Comparison of ENCODE assay signal across 12 cellular contexts in the genomic region with DNA sequence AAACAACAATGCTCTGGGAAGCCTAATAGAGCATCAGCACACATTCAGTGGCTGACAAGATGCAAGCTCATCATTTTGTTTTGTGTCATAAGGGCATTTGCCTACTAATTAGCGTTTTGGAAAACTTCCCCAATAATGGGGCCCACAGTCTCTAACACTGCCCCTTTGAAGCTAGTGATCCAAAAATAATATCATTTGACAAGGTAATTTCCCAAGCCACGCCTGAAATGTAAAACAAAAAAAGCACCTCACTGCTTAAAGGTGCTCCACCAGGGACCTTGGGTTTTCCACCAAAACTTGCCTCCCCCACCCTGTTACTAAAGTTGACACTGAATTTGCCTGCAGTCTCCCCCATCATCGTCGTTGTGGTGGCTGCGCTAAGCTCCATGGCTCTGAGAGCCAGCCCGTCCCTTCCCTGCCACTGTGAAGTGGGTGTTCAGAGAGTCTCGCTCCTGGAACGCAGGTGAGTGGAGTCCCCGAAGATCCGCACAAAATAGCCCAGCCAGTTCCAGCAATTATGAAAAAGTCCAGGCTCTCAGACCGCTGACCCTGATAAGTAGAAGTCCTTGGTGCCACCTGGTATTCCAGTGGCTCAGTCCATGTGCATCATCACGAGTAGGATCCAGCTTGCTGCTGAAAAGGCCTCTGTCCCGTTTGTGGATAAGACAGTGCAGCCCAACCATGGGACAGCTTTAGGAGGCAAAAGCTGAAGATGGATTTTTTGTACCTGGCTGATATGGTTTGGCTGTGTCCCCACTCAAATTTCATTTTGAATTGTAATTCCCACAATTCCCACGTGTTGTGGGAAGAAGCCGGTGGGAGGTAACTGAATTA. TPM values are rescaled to one million over a fixed set of nuclear protein-coding genes. Genes with fewer than 3 reads are reported as not detected.
DNase-seq lines count a peak whose midpoint lies in the region; ATAC-seq and TF ChIP-seq lines count a peak whose summit lies in the region.
"Had no signal": no experiment of that assay in that cellular context is flagged by ENCODE, and none has a peak within 500 bp of the region (broad histone marks: within the 10 kb centered on the region; RNA-seq: fewer than 3 reads in every experiment).

No MANE protein-coding gene starts in this region.

- BruUV-seq in PC-9 (replicated peaks; lab: Mats Ljungman, UMichigan) = no TSS peak

- peaks cover 5% of the 10 kb centered on the region; the same call in 1 of the 2 replicates for H3K79me2 ChIP-seq in PC-9 (ENCODE audit: low read depth)

- no peaks in the 10 kb centered on the region for H3K4me1 ChIP-seq in PC-9 (replicated peaks; ENCODE audit: insufficient read depth)

- H3K27me3 ChIP-seq in PC-9 (ENCODE audit: insufficient read depth, low read depth) = no peaks in the 10 kb centered on the region
- H3K27me3 ChIP-seq: ovary had no signal

- H3K36me3 ChIP-seq in PC-9 (ENCODE audit: low read depth) = no peaks in the 10 kb centered on the region
- H3K36me3 ChIP-seq: ovary had no signal

- H4K20me1 ChIP-seq in PC-9 (ENCODE audit: insufficient read depth) = peaks cover 7% of the 10 kb centered on the region; the same call in 1 of the 2 replicates

- no peaks in the 10 kb centered on the region for H3K9me3 ChIP-seq in PC-9 (ENCODE audit: insufficient read depth, low read depth)
- H3K9me3 ChIP-seq: ovary had no signal

- peaks cover 48% of the 10 kb centered on the region for H3K4me1 Mint-ChIP-seq in activated naive CD8-positive, alpha-beta T cell treated with anti-CD3 and anti-CD28 coated beads, Interleukin-2, amount 50 U/mL, for 24 hours

- TF ChIP-seq CTCF in GM13976 (IDR thresholded peaks at IDR 0.05; ENCODE audit: borderline replicate concordance, control extremely low read depth, extremely low read depth, insufficient read depth, missing control alignments) = no peak
- TF ChIP-seq CTCF in PC-9 (conservative IDR thresholded peaks at IDR 0.05) = no peak

- intact Hi-C loops in PC-9 (cut with micrococcal nuclease; ENCODE audit: unreplicated experiment) = no loop called here

- no peaks in the 10 kb centered on the region for H3K9me2 ChIP-seq in PC-9 (ENCODE audit: insufficient read depth)

- no peak overlapping the region for H2AFZ ChIP-seq in PC-9

- no peak overlapping the region for H3K27ac ChIP-seq in PC-9
- H3K27ac ChIP-seq: coronary artery, KMS-11, ovary had no signal

- 0 out of 2 replicates have a peak, but pooled peaks cover under 1% of the 10 kb centered on the region for H3F3A ChIP-seq in PC-9 (ENCODE audit: insufficient read depth, low read depth)

- POLR2A ChIA-PET in PC-9 (lab: Charles Lee; ENCODE audit: unreplicated experiment) = interaction anchor here (0.5 kb wide), 1 partner anchor 8 kb away, joined by 4 read pairs; no protein-coding TSS in a partner anchor

- H3K27ac Mint-ChIP-seq in activated naive CD8-positive, alpha-beta T cell treated with anti-CD3 and anti-CD28 coated beads, Interleukin-2, amount 50 U/mL, for 24 hours = peak overlapping the region; percentile 67

- H3K4me3 ChIP-seq in PC-9 = no peak overlapping the region
- H3K4me3 ChIP-seq: coronary artery, ovary had no signal

- DNase-seq in GM13976 (ENCODE audit: low spot score) (peak; percentile 33), PC-9 (no peak), NCI-H2196 (lab: John Stamatoyannopoulos, UW; ENCODE audit: unreplicated experiment) (no peak), amygdala (lab: John Stamatoyannopoulos, UW) (no peak), G401 (ENCODE audit: low spot score) (no peak)
- DNase-seq in activated naive CD8-positive, alpha-beta T cell treated with anti-CD3 and anti-CD28 coated beads, Interleukin-2, amount 50 U/mL, for 24 hours = peak; percentile 3
- DNase-seq: DND-41, ovary had no signal

- ATAC-seq in GM19438 (IDR thresholded peaks at IDR 0.05; ENCODE audit: low read depth, unreplicated experiment) (peak; percentile 30), HG03025 (IDR thresholded peaks at IDR 0.05; ENCODE audit: low FRiP score, unreplicated experiment) (peak; percentile 43)
- ATAC-seq in activated naive CD8-positive, alpha-beta T cell treated with anti-CD3 and anti-CD28 coated beads, Interleukin-2, amount 50 U/mL, for 24 hours = no peak

- H3K9me3 Mint-ChIP-seq in activated naive CD8-positive, alpha-beta T cell treated with anti-CD3 and anti-CD28 coated beads, Interleukin-2, amount 50 U/mL, for 24 hours = no peaks in the 10 kb centered on the region

- CTCF ChIA-PET in PC-9 (lab: Charles Lee) = interaction anchor here (0.7 kb wide), 1 partner anchor 538 kb away, joined by 3 read pairs; no protein-coding TSS in a partner anchor

- H3K36me3 Mint-ChIP-seq in activated naive CD8-positive, alpha-beta T cell treated with anti-CD3 and anti-CD28 coated beads, Interleukin-2, amount 50 U/mL, for 24 hours (ENCODE audit: low read depth) = peaks cover 13% of the 10 kb centered on the region

- H3K4me2 ChIP-seq in PC-9 = no peak overlapping the region
- H3K4me2 ChIP-seq: KMS-11 had no signal

- H3K27me3 Mint-ChIP-seq in activated naive CD8-positive, alpha-beta T cell treated with anti-CD3 and anti-CD28 coated beads, Interleukin-2, amount 50 U/mL, for 24 hours = no peaks in the 10 kb centered on the region

- peak overlapping the region; percentile 40 for H3K4me3 Mint-ChIP-seq in activated naive CD8-positive, alpha-beta T cell treated with anti-CD3 and anti-CD28 coated beads, Interleukin-2, amount 50 U/mL, for 24 hours

- in situ Hi-C loops in GM13976 (cut with MboI; ENCODE audit: low sequenced_read_pairs, unreplicated experiment) (no loop called here), G401 (cut with HindIII; ENCODE audit: low sequenced_read_pairs) (no loop called here)

RNA-seq across cellular contexts. Expression of a gene that starts 52.2 kb away (rescaled TPM):
- total RNA-seq in PC-9 (2021) = 48.8 and 51.0 TPM in 2 replicates
- 10.6 and 17.8 TPM in 2 replicates for total RNA-seq in G401 (2014; rRNA removed; shearing (Covaris generic))

Comparison
In these comparisons a context has a peak if more than half of its experiments do, and no peak if none do; other contexts are left out.
1. DNase-seq: peak in GM13976 (single experiment) and activated naive CD8-positive, alpha-beta T cell treated with anti-CD3 and anti-CD28 coated beads, Interleukin-2, amount 50 U/mL, for 24 hours (single experiment); none in PC-9 (0 of 2), NCI-H2196 (single experiment), amygdala (0 of 56) and G401 (single experiment).